ENCODE assay signal across 1 cellular context in the genomic region with DNA sequence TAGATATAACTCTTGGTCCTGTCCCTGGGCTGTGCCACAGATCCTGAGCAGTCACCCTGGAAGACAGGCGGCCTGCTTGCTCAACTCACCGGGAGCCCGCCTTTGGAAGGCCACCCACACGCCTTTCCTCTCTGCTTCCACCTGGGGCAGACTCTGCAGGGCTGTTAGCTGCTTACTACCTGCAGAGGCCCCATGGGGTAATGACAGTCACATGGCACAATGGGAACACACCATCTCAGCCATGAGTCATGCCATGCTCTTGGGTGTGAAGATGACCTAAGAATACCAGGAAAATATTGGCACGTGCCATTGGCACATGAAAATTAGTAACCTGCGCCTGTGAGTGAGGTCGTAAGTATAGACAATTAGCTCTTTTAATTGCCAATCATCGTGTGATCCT.
TF ChIP-seq lines count a peak whose summit lies in the region.

No MANE protein-coding gene starts in this region.

TF ChIP-seq in HEK293T, 16 proteins besides CTCF, POLR2A, EP300 and RAD21 (continued from another document):
- TF ChIP-seq SUZ12 (IDR thresholded peaks at IDR 0.05) (no peak), FOXK2 (IDR thresholded peaks at IDR 0.05) (no peak), ELF4 (IDR thresholded peaks at IDR 0.05) (no peak), BHLHE40 (IDR thresholded peaks at IDR 0.05; ENCODE audit: borderline replicate concordance) (no peak), ZNF384 (IDR thresholded peaks at IDR 0.05) (no peak)
TF ChIP-seq in HEK293T: peak in this region for 0.
